ENCODE assay signal across 6 cellular contexts in the genomic region with DNA sequence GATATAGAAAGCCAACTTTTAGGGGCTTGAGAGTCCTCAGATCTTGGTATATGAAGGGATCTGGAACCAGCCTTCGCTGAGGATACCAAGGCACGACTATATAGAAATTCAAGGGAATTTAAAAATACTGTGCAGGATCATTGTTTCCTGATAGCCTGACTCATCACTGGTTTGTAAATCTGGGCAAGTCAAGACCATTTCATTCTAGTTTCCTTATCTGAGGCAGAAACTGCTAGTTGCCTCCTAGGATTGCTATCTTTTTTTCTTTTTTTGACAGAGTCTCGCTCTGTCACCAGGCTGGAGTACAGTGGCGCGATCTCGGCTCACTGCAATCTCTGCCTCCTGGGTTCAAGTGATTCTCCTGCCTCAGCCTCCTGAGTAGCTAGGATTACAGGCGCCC.
A peak's percentile ranks its signal among the peaks of the same experiment; 100 is the strongest.
DNase-seq lines count a peak whose midpoint lies in the region; ATAC-seq and TF ChIP-seq lines count a peak whose summit lies in the region.
"Not testable (repeated sequence)": the region's sequence is repeated elsewhere in the genome, so short reads cannot be mapped to it uniquely, and the experiment has no call there.

No MANE protein-coding gene starts in this region.

- H3K4me3 ChIP-seq in fibroblast of pulmonary artery (replicated peaks; ENCODE audit: low read depth, low read length), result not testable (repeated sequence)

- H3K27ac Mint-ChIP-seq in activated CD4-positive, alpha-beta T cell treated with anti-CD3 and anti-CD28 coated beads for 36 hours, result peak overlapping the region; percentile 86
- H3K27ac Mint-ChIP-seq in activated T-helper 1 cell treated with anti-CD3 and anti-CD28 coated beads, Interleukin-12 subunit alpha, Interleukin-12 subunit beta, Interleukin-2, Interleukin-4 antibody, amounts not matched to agents 30 ng/mL and 10 ng/mL and 1 ng/mL, durations not matched to agents 14 hours and 24 hours and 36 hours, result peak overlapping the region; percentile 44
- peak overlapping the region; percentile 71 for H3K27ac Mint-ChIP-seq in activated naive CD8-positive, alpha-beta T cell treated with anti-CD3 and anti-CD28 coated beads, Interleukin-2, amount 50 U/mL, for 24 hours
- peak overlapping the region; percentile 49 to 87 for H3K27ac Mint-ChIP-seq in effector memory CD8-positive, alpha-beta T cell
- H3K27ac Mint-ChIP-seq in memory B cell, result peak overlapping the region; percentile 55

- peaks cover 50% of the 10 kb centered on the region for H3K36me3 Mint-ChIP-seq in activated CD4-positive, alpha-beta T cell treated with anti-CD3 and anti-CD28 coated beads for 36 hours (ENCODE audit: low read depth)
- H3K36me3 Mint-ChIP-seq in activated T-helper 1 cell treated with anti-CD3 and anti-CD28 coated beads, Interleukin-12 subunit alpha, Interleukin-12 subunit beta, Interleukin-2, Interleukin-4 antibody, amounts not matched to agents 30 ng/mL and 10 ng/mL and 1 ng/mL, durations not matched to agents 14 hours and 24 hours and 36 hours (ENCODE audit: low read depth), result peaks cover 48% of the 10 kb centered on the region
- H3K36me3 Mint-ChIP-seq in activated naive CD8-positive, alpha-beta T cell treated with anti-CD3 and anti-CD28 coated beads, Interleukin-2, amount 50 U/mL, for 24 hours (ENCODE audit: low read depth), result peaks cover 40% of the 10 kb centered on the region
- peaks cover 44% of the 10 kb centered on the region for H3K36me3 Mint-ChIP-seq in effector memory CD8-positive, alpha-beta T cell (ENCODE audit: insufficient read depth)
- peaks cover 24% of the 10 kb centered on the region for H3K36me3 Mint-ChIP-seq in memory B cell

- ATAC-seq in activated CD4-positive, alpha-beta T cell treated with anti-CD3 and anti-CD28 coated beads for 36 hours, result peak; percentile 47
- ATAC-seq in activated naive CD8-positive, alpha-beta T cell treated with anti-CD3 and anti-CD28 coated beads, Interleukin-2, amount 50 U/mL, for 24 hours, result peak; percentile 63
- ATAC-seq in effector memory CD8-positive, alpha-beta T cell (replicated peaks); memory B cell (ENCODE audit: low read depth): not testable (repeated sequence)

- CTCF ChIA-PET in activated CD4-positive, alpha-beta T cell treated with anti-CD3 and anti-CD28 coated beads for 36 hours (lab: Charles Lee), result interaction anchor here (0.9 kb wide), 1 partner anchor 59 kb away, joined by 3 read pairs; no protein-coding TSS in a partner anchor

- not testable (repeated sequence) for DNase-seq in activated CD4-positive, alpha-beta T cell treated with anti-CD3 and anti-CD28 coated beads for 36 hours; activated T-helper 1 cell treated with anti-CD3 and anti-CD28 coated beads, Interleukin-12 subunit alpha, Interleukin-12 subunit beta, Interleukin-2, Interleukin-4 antibody, amounts not matched to agents 30 ng/mL and 10 ng/mL and 1 ng/mL, durations not matched to agents 14 hours and 24 hours and 36 hours (ENCODE audit: low spot score); activated naive CD8-positive, alpha-beta T cell treated with anti-CD3 and anti-CD28 coated beads, Interleukin-2, amount 50 U/mL, for 24 hours; effector memory CD8-positive, alpha-beta T cell; memory B cell (ENCODE audit: low spot score in 2 of 2)
- DNase-seq in fibroblast of pulmonary artery (ENCODE audit: low read depth), result peak; percentile 16

- peaks cover 56% of the 10 kb centered on the region for H3K4me1 Mint-ChIP-seq in activated CD4-positive, alpha-beta T cell treated with anti-CD3 and anti-CD28 coated beads for 36 hours
- H3K4me1 Mint-ChIP-seq in activated T-helper 1 cell treated with anti-CD3 and anti-CD28 coated beads, Interleukin-12 subunit alpha, Interleukin-12 subunit beta, Interleukin-2, Interleukin-4 antibody, amounts not matched to agents 30 ng/mL and 10 ng/mL and 1 ng/mL, durations not matched to agents 14 hours and 24 hours and 36 hours (ENCODE audit: low read depth), result peaks cover 51% of the 10 kb centered on the region
- peaks cover 51% of the 10 kb centered on the region for H3K4me1 Mint-ChIP-seq in activated naive CD8-positive, alpha-beta T cell treated with anti-CD3 and anti-CD28 coated beads, Interleukin-2, amount 50 U/mL, for 24 hours
- H3K4me1 Mint-ChIP-seq in effector memory CD8-positive, alpha-beta T cell (ENCODE audit: low read depth in 2 of 2), result peaks cover 5 to 12% of the 10 kb centered on the region in 2 donors
- not testable (repeated sequence) for H3K4me1 Mint-ChIP-seq in memory B cell

- H3K4me3 Mint-ChIP-seq in activated CD4-positive, alpha-beta T cell treated with anti-CD3 and anti-CD28 coated beads for 36 hours, result peak overlapping the region; percentile 18
- H3K4me3 Mint-ChIP-seq in activated T-helper 1 cell treated with anti-CD3 and anti-CD28 coated beads, Interleukin-12 subunit alpha, Interleukin-12 subunit beta, Interleukin-2, Interleukin-4 antibody, amounts not matched to agents 30 ng/mL and 10 ng/mL and 1 ng/mL, durations not matched to agents 14 hours and 24 hours and 36 hours; activated naive CD8-positive, alpha-beta T cell treated with anti-CD3 and anti-CD28 coated beads, Interleukin-2, amount 50 U/mL, for 24 hours; effector memory CD8-positive, alpha-beta T cell; memory B cell: not testable (repeated sequence)

- not testable (repeated sequence) for H3K9me3 Mint-ChIP-seq in activated CD4-positive, alpha-beta T cell treated with anti-CD3 and anti-CD28 coated beads for 36 hours (ENCODE audit: low read depth); activated T-helper 1 cell treated with anti-CD3 and anti-CD28 coated beads, Interleukin-12 subunit alpha, Interleukin-12 subunit beta, Interleukin-2, Interleukin-4 antibody, amounts not matched to agents 30 ng/mL and 10 ng/mL and 1 ng/mL, durations not matched to agents 14 hours and 24 hours and 36 hours; activated naive CD8-positive, alpha-beta T cell treated with anti-CD3 and anti-CD28 coated beads, Interleukin-2, amount 50 U/mL, for 24 hours; effector memory CD8-positive, alpha-beta T cell; memory B cell

- H3K27me3 Mint-ChIP-seq in activated CD4-positive, alpha-beta T cell treated with anti-CD3 and anti-CD28 coated beads for 36 hours; activated T-helper 1 cell treated with anti-CD3 and anti-CD28 coated beads, Interleukin-12 subunit alpha, Interleukin-12 subunit beta, Interleukin-2, Interleukin-4 antibody, amounts not matched to agents 30 ng/mL and 10 ng/mL and 1 ng/mL, durations not matched to agents 14 hours and 24 hours and 36 hours (ENCODE audit: insufficient read depth); activated naive CD8-positive, alpha-beta T cell treated with anti-CD3 and anti-CD28 coated beads, Interleukin-2, amount 50 U/mL, for 24 hours; effector memory CD8-positive, alpha-beta T cell; memory B cell: not testable (repeated sequence)

- POLR2A ChIA-PET in activated CD4-positive, alpha-beta T cell treated with anti-CD3 and anti-CD28 coated beads for 36 hours (lab: Charles Lee), result not testable (repeated sequence)

- intact Hi-C loops in activated CD4-positive, alpha-beta T cell treated with anti-CD3 and anti-CD28 coated beads for 36 hours (cut with DNase I, micrococcal nuclease); activated T-helper 1 cell treated with anti-CD3 and anti-CD28 coated beads, Interleukin-12 subunit alpha, Interleukin-12 subunit beta, Interleukin-2, Interleukin-4 antibody, amounts not matched to agents 30 ng/mL and 10 ng/mL and 1 ng/mL, durations not matched to agents 14 hours and 24 hours and 36 hours (cut with micrococcal nuclease): not testable (repeated sequence)

- not testable (repeated sequence) for TF ChIP-seq CTCF in fibroblast of pulmonary artery (IDR thresholded peaks at IDR 0.05; ENCODE audit: low read length, missing control alignments)
